In the genomic region with DNA sequence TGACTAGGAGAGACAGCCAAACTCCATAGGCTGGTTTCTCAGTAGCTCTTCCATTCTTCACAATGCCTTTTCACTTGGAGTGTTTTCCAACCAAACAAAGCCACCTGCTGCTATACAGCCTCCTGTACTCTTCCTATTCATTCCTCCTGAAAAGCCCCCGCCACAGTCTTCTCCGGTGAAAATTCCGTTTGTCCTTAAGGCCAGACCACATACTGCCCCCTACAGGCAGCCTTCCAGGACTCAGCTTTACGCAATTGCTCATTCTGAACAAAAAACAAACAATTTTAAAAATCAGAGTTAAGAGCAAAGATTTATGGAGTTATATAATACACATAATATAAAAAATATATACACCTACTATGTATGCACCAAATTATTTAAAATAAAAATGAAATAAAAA, we compare ENCODE assay signal across 7 cellular contexts.
DNase-seq lines count a peak whose midpoint lies in the region; ATAC-seq, FAIRE-seq and TF ChIP-seq lines count a peak whose summit lies in the region.
"Not testable (repeated sequence)": the region's sequence is repeated elsewhere in the genome, so short reads cannot be mapped to it uniquely, and the experiment has no call there.

No MANE protein-coding gene starts in this region.

- not testable (repeated sequence) for H3K27ac Mint-ChIP-seq in nephron progenitor cell

- H3K4me3 ChIP-seq in cardiac fibroblast (replicated peaks in 1 of 2; ENCODE audit: low read depth in 2 of 2, low read length in 2 of 2), result not testable (repeated sequence)

- TF ChIP-seq CTCF in D721Med (IDR thresholded peaks at IDR 0.05; ENCODE audit: insufficient read depth, missing control alignments), result peak; percentile 20
- peak; percentile 60 for TF ChIP-seq CTCF in LNCAP (IDR thresholded peaks at IDR 0.05)
- peak; percentile 2 for TF ChIP-seq CTCF in cardiac fibroblast (IDR thresholded peaks at IDR 0.05; ENCODE audit: low read depth, low read length)
- peak; percentile 38 for TF ChIP-seq CTCF in foreskin keratinocyte (conservative IDR thresholded peaks at IDR 0.05)
- peak; percentile 36 for TF ChIP-seq CTCF in nephron progenitor cell (IDR thresholded peaks at IDR 0.05)

- not testable (repeated sequence) for H3K9me3 Mint-ChIP-seq in nephron progenitor cell

- FAIRE-seq in D721Med (lab: Jason Lieb, UNC), result not testable (repeated sequence)
- FAIRE-seq in GM19239 (lab: Jason Lieb, UNC) (peak; percentile 86), TTC549 (lab: Jason Lieb, UNC) (peak; percentile 29)

- not testable (repeated sequence) for H3K27me3 Mint-ChIP-seq in nephron progenitor cell (ENCODE audit: low read depth, poor library complexity)

- H3K27ac ChIP-seq in foreskin keratinocyte, result not testable (repeated sequence)

- H3K27me3 ChIP-seq in foreskin keratinocyte, result not testable (repeated sequence)

- H3K4me1 Mint-ChIP-seq in nephron progenitor cell, result not testable (repeated sequence)

- ATAC-seq in foreskin keratinocyte, result not testable (repeated sequence)

- H3K36me3 Mint-ChIP-seq in nephron progenitor cell (ENCODE audit: low read depth), result not testable (repeated sequence)

- DNase-seq in D721Med (ENCODE audit: insufficient read length, low spot score); GM19239 (ENCODE audit: insufficient read length, low spot score); cardiac fibroblast (ENCODE audit: low read depth in 2 of 2); foreskin keratinocyte; nephron progenitor cell: not testable (repeated sequence)

- not testable (repeated sequence) for H3K4me3 Mint-ChIP-seq in nephron progenitor cell

- H3K4me1 ChIP-seq in foreskin keratinocyte, result peaks cover 26% of the 10 kb centered on the region

Comparison
In these comparisons a context has a peak if more than half of its experiments do, and no peak if none do; other contexts are left out.
1. CTCF ChIP-seq: peak in every context shown above with its lines; median percentile 60 in LNCAP; 38 in foreskin keratinocyte; 36 in nephron progenitor cell; 20 in D721Med; 2 in cardiac fibroblast.